Comparison of ENCODE assay signal across 14 cellular contexts in genomic region chr11:115422013-115422697, GRCh38.
DNase-seq lines count a peak whose midpoint lies in the region; ATAC-seq and TF ChIP-seq lines count a peak whose summit lies in the region.
"Had no signal": no experiment of that assay in that cellular context is flagged by ENCODE, and none has a peak within 500 bp of the region (broad histone marks: within the 10 kb centered on the region; RNA-seq: fewer than 3 reads in every experiment).

No MANE protein-coding gene starts in this region.

- H3K36me3 ChIP-seq in HEK293 (ENCODE audit: control insufficient read depth in 2 of 2, insufficient read depth in 1 of 2, low read length in 2 of 2) (no peaks in the 10 kb centered on the region), mesendoderm (ENCODE audit: control insufficient read depth, insufficient read depth, low read length) (no peaks in the 10 kb centered on the region)
- H3K36me3 ChIP-seq: BLaER1 treated with 17β-estradiol and CSF1 and Interleukin-3, amounts not matched to agents 10 nM and 100 nM had no signal

- H3K4me2 ChIP-seq in mesendoderm (ENCODE audit: low read length): no peak overlapping the region
- H3K4me2 ChIP-seq: BLaER1 treated with 17β-estradiol and CSF1 and Interleukin-3, amounts not matched to agents 10 nM and 100 nM had no signal

- DNase-seq in NCI-H510A treated with DMSO at 0.1 percent for 48 hours (lab: John Stamatoyannopoulos, UW): peak; percentile 28
- DNase-seq in NCI-H510A (lab: John Stamatoyannopoulos, UW): no peak
- DNase-seq in NCI-H69 (lab: John Stamatoyannopoulos, UW): peak; percentile 90
- peak; percentile 9 for DNase-seq in mesendoderm
- DNase-seq in NCI-H128 (lab: John Stamatoyannopoulos, UW; ENCODE audit: unreplicated experiment): no peak
- DNase-seq in omental fat pad (ENCODE audit: low spot score): no peak
- DNase-seq: CD8-positive, alpha-beta T cell; DMS79; NCI-H2029; NCI-H345; SHP77 treated with DMSO at 0.1 percent for 48 hours; T-helper 1 cell had no signal

- H3K27ac ChIP-seq in HEK293 (ENCODE audit: extremely low read depth, low read depth, low read length): no peak overlapping the region
- no peak overlapping the region for H3K27ac ChIP-seq in mesendoderm (ENCODE audit: low read depth, low read length)
- H3K27ac ChIP-seq: BLaER1 treated with 17β-estradiol and CSF1 and Interleukin-3, amounts not matched to agents 10 nM and 100 nM had no signal

- ATAC-seq in omental fat pad (ENCODE audit: low FRiP score): no peak
- ATAC-seq: CD8-positive, alpha-beta T cell had no signal

- no peak overlapping the region for H4K5ac ChIP-seq in mesendoderm (ENCODE audit: low read length)

- CTCF ChIA-PET in HEK293 (lab: Yijun Ruan, JAX): interaction anchor here (0.6 to 0.9 kb wide), 2 partner anchors 24 kb away, joined by 3 read pairs; no protein-coding TSS in a partner anchor

- H3K4me3 ChIP-seq in HEK293 (ENCODE audit: low read depth, low read length): no peak overlapping the region
- H3K4me3 ChIP-seq in mesendoderm (ENCODE audit: low read length): no peak overlapping the region
- H3K4me3 ChIP-seq: BLaER1 treated with 17β-estradiol and CSF1 and Interleukin-3, amounts not matched to agents 10 nM and 100 nM had no signal

- H3K79me1 ChIP-seq in mesendoderm (ENCODE audit: low read length): no peaks in the 10 kb centered on the region

- H3K27me3 ChIP-seq in mesendoderm (ENCODE audit: insufficient read depth, low read length, poor library complexity): no peaks in the 10 kb centered on the region
- H3K27me3 ChIP-seq: BLaER1 treated with 17β-estradiol and CSF1 and Interleukin-3, amounts not matched to agents 10 nM and 100 nM had no signal

- POLR2A ChIA-PET in HEK293 (lab: Yijun Ruan, JAX): interaction anchor here (1.1 to 1.4 kb wide), 2 partner anchors 11 to 66 kb away, joined by 4 read pairs; no protein-coding TSS in a partner anchor

- H4K8ac ChIP-seq in mesendoderm (ENCODE audit: low read depth, low read length): no peak overlapping the region

- no peaks in the 10 kb centered on the region for H3K9me3 ChIP-seq in HEK293 (ENCODE audit: control insufficient read depth, insufficient read depth, low read depth, low read length)
- H3K9me3 ChIP-seq: BLaER1 treated with 17β-estradiol and CSF1 and Interleukin-3, amounts not matched to agents 10 nM and 100 nM had no signal

- H2AK5ac ChIP-seq in mesendoderm (ENCODE audit: low read length): no peak overlapping the region

- no peak overlapping the region for H2BK120ac ChIP-seq in mesendoderm (ENCODE audit: low read depth, low read length)

- H3K79me2 ChIP-seq in mesendoderm (ENCODE audit: control insufficient read depth, insufficient read depth, low read length): no peaks in the 10 kb centered on the region

- no peak overlapping the region for H3K23ac ChIP-seq in mesendoderm (ENCODE audit: low read length)

- H3K56ac ChIP-seq in mesendoderm (ENCODE audit: low read length): no peak overlapping the region

- no peak overlapping the region for H3K4ac ChIP-seq in mesendoderm (ENCODE audit: low read depth, low read length)

- no peak overlapping the region for H2BK5ac ChIP-seq in mesendoderm (ENCODE audit: low read length)

- no peak overlapping the region for H3K9ac ChIP-seq in mesendoderm (ENCODE audit: low read length)
- H3K9ac ChIP-seq: BLaER1 treated with 17β-estradiol and CSF1 and Interleukin-3, amounts not matched to agents 10 nM and 100 nM had no signal

- TF ChIP-seq CTCF in HEK293 (tag by site-specific recombination; IDR thresholded peaks at IDR 0.05) (no peak), omental fat pad (IDR thresholded peaks at IDR 0.05) (no peak)

- no CpG with 5 or more reads among the region's 6 CpGs for WGBS in mesendoderm (ENCODE audit: extremely low coverage, insufficient coverage, low lambda C conversion rate)

- no peak overlapping the region for H3K18ac ChIP-seq in mesendoderm (ENCODE audit: low read length)

- H3K4me1 ChIP-seq in HEK293 (ENCODE audit: control insufficient read depth, insufficient read depth, low read length): peaks cover 11% of the 10 kb centered on the region
- no peaks in the 10 kb centered on the region for H3K4me1 ChIP-seq in mesendoderm (ENCODE audit: control insufficient read depth, low read depth, low read length)
- H3K4me1 ChIP-seq: BLaER1 treated with 17β-estradiol and CSF1 and Interleukin-3, amounts not matched to agents 10 nM and 100 nM had no signal

- no peak overlapping the region for H2BK15ac ChIP-seq in mesendoderm (replicated peaks; ENCODE audit: low read depth)

TF ChIP-seq in HEK293, 187 proteins besides CTCF, POLR2A, EP300 and RAD21:
- peak; percentile 46 for TF ChIP-seq ZNF335 (tag by site-specific recombination; conservative IDR thresholded peaks at IDR 0.05)
- peak; percentile 22; the same call in 1 of the 2 replicates for TF ChIP-seq SCRT2 (tag by site-specific recombination; IDR thresholded peaks at IDR 0.05)
- no peak for TF ChIP-seq ZNF521 (tag by site-specific recombination; IDR thresholded peaks at IDR 0.05)
- TF ChIP-seq SP7 (tag by site-specific recombination; IDR thresholded peaks at IDR 0.05): 0 out of 2 replicates have a peak, but pooled peaks have one; percentile 54
- 0 out of 2 replicates have a peak, but pooled peaks have one; percentile 6 for TF ChIP-seq GLI2 (tag by site-specific recombination; IDR thresholded peaks at IDR 0.05; ENCODE audit: borderline replicate concordance, low read depth)
- TF ChIP-seq SCRT1 (tag by site-specific recombination; IDR thresholded peaks at IDR 0.05; ENCODE audit: borderline replicate concordance): peak; percentile 23; the same call in 1 of the 2 replicates
- TF ChIP-seq GLIS1 (tag by site-specific recombination; IDR thresholded peaks at IDR 0.05): no peak
- 0 out of 2 replicates have a peak, but pooled peaks have one; percentile 20 for TF ChIP-seq ZNF366 (tag by site-specific recombination; conservative IDR thresholded peaks at IDR 0.05)
- 0 out of 2 replicates have a peak, but pooled peaks have one; percentile 3 for TF ChIP-seq ZSCAN30 (tag by site-specific recombination; IDR thresholded peaks at IDR 0.05)

Comparison
In these comparisons a context has a peak if more than half of its experiments do, and no peak if none do; other contexts are left out.
1. DNase-seq: peak in NCI-H510A treated with DMSO at 0.1 percent for 48 hours (single experiment), NCI-H69 (single experiment) and mesendoderm (single experiment); none in NCI-H510A (single experiment), NCI-H128 (single experiment) and omental fat pad (single experiment).